In the genomic region with DNA sequence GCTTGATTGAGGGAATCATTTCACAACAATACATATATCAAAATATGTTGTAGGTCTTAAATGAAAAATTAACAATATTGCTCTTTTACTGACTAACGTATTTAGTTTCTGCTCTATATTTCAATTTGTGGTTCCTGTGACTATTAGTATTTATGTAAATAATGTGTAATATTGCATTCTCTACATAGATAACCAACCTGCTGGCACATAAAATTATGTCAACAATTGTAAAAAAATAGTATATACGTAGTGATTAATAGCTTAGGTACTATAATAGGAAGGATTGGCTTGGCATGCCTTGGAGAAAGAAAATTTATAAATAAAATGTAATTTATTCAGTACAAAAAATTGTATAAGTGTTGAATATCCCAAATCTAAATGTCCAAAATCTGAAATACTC, we compare ENCODE assay signal across 35 cellular contexts.
"Had no signal": no experiment of that assay in that cellular context is flagged by ENCODE, and none has a peak within 500 bp of the region (broad histone marks: within the 10 kb centered on the region; RNA-seq: fewer than 3 reads in every experiment).

No MANE protein-coding gene starts in this region.

- H3K9ac ChIP-seq: KMS-11 had no signal

- H3K4me3 ChIP-seq: MG63 had no signal

- H3K4me2 ChIP-seq: KMS-11 had no signal

- H3K9me3 ChIP-seq: MG63 had no signal

- H3K27me3 ChIP-seq: MG63 had no signal

- H3K36me3 ChIP-seq: MG63 had no signal

- DNase-seq: Karpas-422, Kasumi-1, KG1, MG63, MM.1S, MV-4-11, NCI-H1048, NCI-H1092, NCI-H1092 treated with DMSO at 0.1 percent for 48 hours, NCI-H1105, NCI-H1105 treated with DMSO at 0.1 percent for 48 hours, NCI-H1417, NCI-H1417 treated with DMSO at 0.1 percent for 48 hours, NCI-H1436, NCI-H1436 treated with DMSO at 0.1 percent for 48 hours, NCI-H146, NCI-H1694, NCI-H1694 treated with DMSO at 0.1 percent for 48 hours, NCI-H187, NCI-H187 treated with DMSO at 0.1 percent for 48 hours, NCI-H1930, NCI-H2029, NCI-H2029 treated with DMSO at 0.1 percent for 48 hours, NCI-H2081, NCI-H2081 treated with DMSO at 0.1 percent for 48 hours, NCI-H2107, NCI-H2171, NCI-H2171 treated with DMSO at 0.1 percent for 48 hours, NCI-H2227 treated with DMSO at 0.1 percent for 48 hours, NCI-H226, NCI-H345, NCI-H446, NCI-H446 treated with DMSO at 0.1 percent for 48 hours, NCI-H510A had no signal

- H3K27ac ChIP-seq: KMS-11 had no signal
